22 cellular contexts compared by ENCODE assay signal in the genomic region with DNA sequence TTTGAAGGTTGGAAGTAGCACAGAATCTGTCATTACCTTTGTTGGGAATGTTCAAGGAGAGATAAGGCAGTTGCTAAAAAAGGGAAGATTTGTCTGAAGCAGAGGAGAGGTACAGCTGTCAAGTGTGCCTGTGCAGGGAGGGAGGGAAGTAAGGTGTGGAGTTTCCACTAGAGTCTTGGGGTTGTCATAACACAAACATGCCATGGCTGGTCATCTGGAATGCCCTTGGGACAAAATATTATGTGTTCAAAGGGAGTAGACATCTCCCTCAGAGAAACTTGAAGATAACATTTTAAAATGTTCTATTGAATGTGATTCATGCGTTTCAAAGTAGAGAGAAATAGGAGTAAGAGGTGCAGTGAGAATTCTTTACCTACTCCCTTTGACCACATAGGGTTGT.
DNase-seq lines count a peak whose midpoint lies in the region; ATAC-seq and TF ChIP-seq lines count a peak whose summit lies in the region.
"Had no signal": no experiment of that assay in that cellular context is flagged by ENCODE, and none has a peak within 500 bp of the region (broad histone marks: within the 10 kb centered on the region; RNA-seq: fewer than 3 reads in every experiment).

No MANE protein-coding gene starts in this region.

- H3K27me3 ChIP-seq in thyroid gland, result no peaks in the 10 kb centered on the region
- H3K27me3 ChIP-seq: SJSA1 had no signal

- intact Hi-C loops in thyroid gland (cut with DNase I), result no loop called here

- H3K4me1 ChIP-seq in thyroid gland, result peaks cover 6 to 20% of the 10 kb centered on the region in 2 donors

- ATAC-seq in activated CD4-positive, CD25-positive, alpha-beta regulatory T cell treated with anti-CD3 and anti-CD28 coated beads, Interleukin-2, amount 50 U/mL, for 24 hours, result no peak
- ATAC-seq: GM23338, K562, Right ventricle myocardium inferior had no signal

- TF ChIP-seq CTCF in thyroid gland (IDR thresholded peaks at IDR 0.05), result no peak

- WGBS in thyroid gland, 2 donors, result 30 to 48% methylated on average over 1 of the region's 1 CpG

- H3K27ac ChIP-seq in thyroid gland, result peak overlapping the region; percentile 1 to 51 (median 50)
- H3K27ac ChIP-seq: SJSA1 had no signal

- H3K36me3 ChIP-seq in thyroid gland, result no peaks in the 10 kb centered on the region
- H3K36me3 ChIP-seq: SJSA1 had no signal

- no peaks in the 10 kb centered on the region for H3K9me3 ChIP-seq in thyroid gland
- H3K9me3 ChIP-seq: SJSA1 had no signal

- DNase-seq in M059J (ENCODE audit: low read depth) (peak; percentile 66), RPMI7951 (ENCODE audit: low read depth) (peak; percentile 67), left kidney (ENCODE audit: low read depth, low spot score) (peak; percentile 7), thyroid gland (peak; percentile 49 to 52), inferior parietal cortex (ENCODE audit: extremely low spot score) (no peak), NCI-H2107 treated with DMSO at 0.1 percent for 48 hours (lab: John Stamatoyannopoulos, UW; ENCODE audit: unreplicated experiment) (no peak)
- DNase-seq: CD4-positive, alpha-beta T cell; COR-L47; DMS 273 treated with DMSO at 0.1 percent for 48 hours; DMS79 treated with DMSO at 0.1 percent for 48 hours; HCEC 1CT; NCI-H1092; NCI-H1436; NCI-H187 treated with DMSO at 0.1 percent for 48 hours; NCI-H2107; NCI-H524 treated with DMSO at 0.1 percent for 48 hours; NCI-H82 had no signal

- no peak overlapping the region for H3K4me3 ChIP-seq in thyroid gland (replicated peaks in 1 of 3)
- H3K4me3 ChIP-seq: GM23338, K562, SJSA1 had no signal

- peak in 1 of 2 donors; percentile 21 for TF ChIP-seq POLR2A in thyroid gland (IDR thresholded peaks at IDR 0.05)

Comparison
In these comparisons a context has a peak if more than half of its experiments do, and no peak if none do; other contexts are left out.
1. DNase-seq: peak in M059J (single experiment), RPMI7951 (single experiment), left kidney (single experiment) and thyroid gland (2 of 2); none in inferior parietal cortex (single experiment) and NCI-H2107 treated with DMSO at 0.1 percent for 48 hours (single experiment).